In the genomic region with DNA sequence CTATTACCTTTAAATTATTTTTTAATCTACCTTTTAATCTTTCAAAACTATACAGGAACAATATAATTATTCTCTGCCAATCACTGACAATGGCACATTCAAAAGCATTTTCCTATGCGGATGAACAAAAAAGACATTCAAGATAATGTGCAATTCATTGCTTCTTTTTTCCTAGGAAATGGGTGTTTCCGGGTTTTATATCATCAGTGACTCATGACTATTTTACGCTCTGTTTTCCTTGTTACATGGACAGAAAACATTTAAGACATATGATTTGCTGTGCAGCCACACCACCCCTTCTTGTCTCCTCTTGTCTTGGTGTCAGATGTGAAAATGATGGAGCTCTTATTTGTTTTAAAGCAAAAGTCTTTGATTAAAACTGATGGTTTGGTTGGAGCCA, we compare ENCODE assay signal across 24 cellular contexts.
DNase-seq lines count a peak whose midpoint lies in the region; ATAC-seq, FAIRE-seq and TF ChIP-seq lines count a peak whose summit lies in the region.
"Had no signal": no experiment of that assay in that cellular context is flagged by ENCODE, and none has a peak within 500 bp of the region (broad histone marks: within the 10 kb centered on the region; RNA-seq: fewer than 3 reads in every experiment).

No MANE protein-coding gene starts in this region.

- no peak overlapping the region for H3K4me3 ChIP-seq in right lobe of liver
- H3K4me3 ChIP-seq in HepG2 (replicated peaks in 1 of 3; ENCODE audit: insufficient read depth in 1 of 3, low read depth in 2 of 3, low read length in 3 of 3), result no peak overlapping the region
- H3K4me3 ChIP-seq in epithelial cell of esophagus (ENCODE audit: low read length), result no peak overlapping the region
- H3K4me3 ChIP-seq: GM12878, GM23248, SK-N-MC had no signal

- H3K27me3 Mint-ChIP-seq in natural killer cell (ENCODE audit: low read depth in 2 of 2), result no peaks in the 10 kb centered on the region
- H3K27me3 Mint-ChIP-seq: CD8-positive, alpha-beta memory T cell had no signal

- H3K27ac Mint-ChIP-seq in natural killer cell, result no peak overlapping the region
- H3K27ac Mint-ChIP-seq: CD8-positive, alpha-beta memory T cell had no signal

- WGBS in right lobe of liver (ENCODE audit: insufficient coverage, low coverage, low lambda C conversion rate, missing lambda C conversion rate), result 51% methylated on average over 3 of the region's 3 CpGs
- 35% methylated on average over 3 of the region's 3 CpGs for WGBS in HepG2 (ENCODE audit: low lambda C conversion rate)

- no peak overlapping the region for H3K9ac ChIP-seq in HepG2 (ENCODE audit: insufficient read depth, low read depth, low read length)
- H3K9ac ChIP-seq: GM23248, KMS-11 had no signal

- no peak overlapping the region for H2AFZ ChIP-seq in HepG2 (ENCODE audit: low read length)
- H2AFZ ChIP-seq: GM23248 had no signal

- H3K27ac ChIP-seq in right lobe of liver (no peak overlapping the region), HepG2 (ENCODE audit: extremely low read length, insufficient read depth, low read length) (no peak overlapping the region)
- H3K27ac ChIP-seq: GM23248, HL-60, KMS-11, SK-N-MC had no signal

- no peak for DNase-seq in right lobe of liver
- no peak for DNase-seq in HepG2 (ENCODE audit: low spot score)
- peak; percentile 85 for DNase-seq in NCI-H69 (lab: John Stamatoyannopoulos, UW)
- peak; percentile 1 for DNase-seq in epithelial cell of esophagus (ENCODE audit: low read depth)
- DNase-seq in NCI-H2227 treated with DMSO at 0.1 percent for 48 hours (lab: John Stamatoyannopoulos, UW), result no peak
- DNase-seq in natural killer cell, result no peak
- DNase-seq: AML-193; C1 segment of cervical spinal cord; CD8-positive, alpha-beta memory T cell; DND-41; GM23248; H9; NCI-H1105; NCI-H146; NCI-H2029; NCI-H226; NCI-H510A treated with DMSO at 0.1 percent for 48 hours; SHP77 treated with DMSO at 0.1 percent for 48 hours; SW 1271 had no signal

- no peak overlapping the region for H3K4me3 Mint-ChIP-seq in natural killer cell
- H3K4me3 Mint-ChIP-seq: CD8-positive, alpha-beta memory T cell; H9 had no signal

- no TSS peak for BruUV-seq in HepG2 (replicated peaks; lab: Mats Ljungman, UMichigan)

- no peaks in the 10 kb centered on the region for H3K79me2 ChIP-seq in HepG2 (ENCODE audit: insufficient read depth, low read length)

- H3K27me3 ChIP-seq in right lobe of liver (no peaks in the 10 kb centered on the region), HepG2 (ENCODE audit: control insufficient read depth in 1 of 2, insufficient read depth in 2 of 2, low read length in 2 of 2) (no peaks in the 10 kb centered on the region)

- ATAC-seq in right lobe of liver (peak; percentile 24 to 59 (median 46)), HepG2 (no peak), GM21717 (IDR thresholded peaks at IDR 0.05; ENCODE audit: unreplicated experiment) (no peak), natural killer cell (no peak)
- ATAC-seq: GM12878 had no signal

- H3K4me1 Mint-ChIP-seq in natural killer cell, result no peaks in the 10 kb centered on the region
- H3K4me1 Mint-ChIP-seq: CD8-positive, alpha-beta memory T cell had no signal

- no peak for TF ChIP-seq EP300 in HepG2 (IDR thresholded peaks at IDR 0.05; ENCODE audit: low read depth in 2 of 2, low read length in 2 of 2)
- no peak for TF ChIP-seq EP300 in HepG2 (CRISPR knock-in tag; IDR thresholded peaks at IDR 0.05; ENCODE audit: borderline replicate concordance)

- H3K4me1 ChIP-seq in right lobe of liver, result peaks cover 0 to 10% (median 2%) of the 10 kb centered on the region in 4 donors
- no peaks in the 10 kb centered on the region for H3K4me1 ChIP-seq in HepG2 (ENCODE audit: insufficient read depth, low read length)

- H3K36me3 ChIP-seq in right lobe of liver (no peaks in the 10 kb centered on the region), HepG2 (replicated peaks in 1 of 2; ENCODE audit: control insufficient read depth in 1 of 2, insufficient read depth in 2 of 2, low read length in 2 of 2) (no peaks in the 10 kb centered on the region)

- no peak for TF ChIP-seq RAD21 in HepG2 (CRISPR knock-in tag; IDR thresholded peaks at IDR 0.05)

- TF ChIP-seq CTCF in right lobe of liver (IDR thresholded peaks at IDR 0.05), result no peak
- no peak for TF ChIP-seq CTCF in HepG2 (CRISPR knock-in tag; IDR thresholded peaks at IDR 0.05)
- no peak for TF ChIP-seq CTCF in epithelial cell of esophagus (IDR thresholded peaks at IDR 0.05; ENCODE audit: insufficient read depth, low read depth, low read length, missing control alignments)
- no peak for TF ChIP-seq CTCF in natural killer cell (IDR thresholded peaks at IDR 0.05)

- FAIRE-seq in HepG2 (lab: Jason Lieb, UNC), result no peak
- FAIRE-seq: GM12878 had no signal

- POLR2A ChIA-PET in HepG2 (lab: Yijun Ruan, JAX), result no interaction called here

- no peaks in the 10 kb centered on the region for H4K20me1 ChIP-seq in HepG2 (ENCODE audit: insufficient read depth, low read length)

- no peaks in the 10 kb centered on the region for H3K9me3 ChIP-seq in right lobe of liver
- H3K9me3 ChIP-seq in HepG2 (ENCODE audit: low read length), result peaks cover 70% of the 10 kb centered on the region

- H3K4me2 ChIP-seq in HepG2 (ENCODE audit: low read depth, low read length), result no peak overlapping the region
- H3K4me2 ChIP-seq: KMS-11 had no signal

- no peak for TF ChIP-seq POLR2A in right lobe of liver (IDR thresholded peaks at IDR 0.05)
- TF ChIP-seq POLR2A in HepG2 (IDR thresholded peaks at IDR 0.05; ENCODE audit: insufficient read depth in 1 of 2, low read depth in 2 of 2, low read length in 2 of 2), result no peak

- CTCF ChIA-PET in HepG2 (lab: Yijun Ruan, JAX; ENCODE audit: low intra/inter-chr PET ratio, low total read pairs), result no interaction called here

- intact Hi-C loops in right lobe of liver (cut with DNase I) (no loop called here), HepG2 (cut with micrococcal nuclease; ENCODE audit: unreplicated experiment) (no loop called here), natural killer cell (cut with micrococcal nuclease) (no loop called here)

- peaks cover 3 to 9% of the 10 kb centered on the region in 2 donors for H3K9me3 Mint-ChIP-seq in natural killer cell
- H3K9me3 Mint-ChIP-seq: H9 had no signal

- no peaks in the 10 kb centered on the region for H3K36me3 Mint-ChIP-seq in natural killer cell
- H3K36me3 Mint-ChIP-seq: CD8-positive, alpha-beta memory T cell had no signal

- in situ Hi-C loops in HepG2 (cut with HindIII; ENCODE audit: extremely low pct_ligation_motif_present, low pct_unique_long_range_greater_than_20kb), result no loop called here

TF ChIP-seq in HepG2, 621 proteins besides CTCF, POLR2A, EP300 and RAD21:
- no peak for TF ChIP-seq ZFP82 (CRISPR knock-in tag; IDR thresholded peaks at IDR 0.05; ENCODE audit: borderline replicate concordance)
- TF ChIP-seq ZNF781 (CRISPR knock-in tag; IDR thresholded peaks at IDR 0.05; ENCODE audit: borderline replicate concordance, not compliant biosample characterization), result no peak

Comparison
In these comparisons a context has a peak if more than half of its experiments do, and no peak if none do; other contexts are left out.
1. ATAC-seq: peak in right lobe of liver (4 of 4); none in HepG2 (single experiment), GM21717 (single experiment) and natural killer cell (0 of 3).
2. DNase-seq: peak in NCI-H69 (single experiment) and epithelial cell of esophagus (single experiment); none in right lobe of liver (0 of 3), HepG2 (single experiment), NCI-H2227 treated with DMSO at 0.1 percent for 48 hours (single experiment) and natural killer cell (single experiment).